20 cellular contexts compared by ENCODE assay signal in the genomic region with DNA sequence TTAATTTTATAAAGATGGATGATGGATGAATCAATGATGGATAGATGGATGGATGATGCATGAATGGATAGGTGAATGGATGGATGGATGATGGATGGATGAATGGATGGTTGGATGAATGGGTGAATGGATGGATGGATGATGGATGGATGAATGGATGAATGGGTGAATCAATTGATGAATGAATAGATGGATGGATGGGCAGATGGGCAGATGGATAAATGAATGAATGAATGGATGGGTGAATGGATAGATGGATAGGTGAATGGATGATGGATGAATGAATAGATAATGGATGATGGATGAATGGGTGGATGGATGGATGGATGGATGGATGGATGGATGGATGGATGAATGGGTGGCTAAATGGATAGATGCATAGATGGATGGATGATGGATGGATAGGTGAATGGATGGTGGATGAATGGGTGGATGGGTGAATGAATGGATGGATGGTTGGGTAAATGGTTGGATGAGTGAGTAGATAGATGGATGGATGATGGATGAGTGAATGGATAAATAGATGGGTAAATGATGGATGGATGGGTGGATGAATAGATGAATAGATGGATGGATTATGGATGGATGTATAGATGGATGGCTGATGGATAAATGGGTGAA. TPM values are rescaled to one million over a fixed set of nuclear protein-coding genes. Genes with fewer than 3 reads are reported as not detected.
DNase-seq lines count a peak whose midpoint lies in the region; ATAC-seq, FAIRE-seq and TF ChIP-seq lines count a peak whose summit lies in the region.
"Had no signal": no experiment of that assay in that cellular context is flagged by ENCODE, and none has a peak within 500 bp of the region (broad histone marks: within the 10 kb centered on the region; RNA-seq: fewer than 3 reads in every experiment).

No MANE protein-coding gene starts in this region.

- intact Hi-C loops in IMR-90 (cut with micrococcal nuclease) = no loop called here

- H2BK20ac ChIP-seq in IMR-90 (ENCODE audit: low read depth, low read length) = no peak overlapping the region

- no peak for TF ChIP-seq POLR2A in IMR-90 (IDR thresholded peaks at IDR 0.05; ENCODE audit: low read depth, low read length)

- no peak overlapping the region for H3K9ac ChIP-seq in IMR-90 (ENCODE audit: low read depth, low read length)
- H3K9ac ChIP-seq: KMS-11 had no signal

- no peak overlapping the region for H3K4me2 ChIP-seq in IMR-90 (ENCODE audit: low read depth, low read length)
- H3K4me2 ChIP-seq: KMS-11 had no signal

- H3K4me1 ChIP-seq in IMR-90 (ENCODE audit: control insufficient read depth, insufficient read depth, low read length) = no peaks in the 10 kb centered on the region
- H3K4me1 ChIP-seq: BE2C had no signal

- no peak overlapping the region for H4K8ac ChIP-seq in IMR-90 (ENCODE audit: low read depth in 2 of 2, low read length in 2 of 2)

- H3K27ac ChIP-seq in IMR-90 (ENCODE audit: insufficient read depth, low read length) = no peak overlapping the region
- H3K27ac ChIP-seq: HL-60, KMS-11 had no signal

- H3K56ac ChIP-seq in IMR-90 (ENCODE audit: extremely low read depth, insufficient read depth, low read length) = no peak overlapping the region

- no peaks in the 10 kb centered on the region for H3K79me1 ChIP-seq in IMR-90 (ENCODE audit: low read depth in 1 of 2, low read length in 2 of 2)

- peak overlapping the region; percentile 33 for H2BK5ac ChIP-seq in IMR-90 (ENCODE audit: low read depth, low read length, poor library complexity, severe bottlenecking)

- POLR2A ChIA-PET in IMR-90 (lab: Charles Lee; ENCODE audit: unreplicated experiment) = no interaction called here

- ATAC-seq in IMR-90 (ENCODE audit: low read depth) = no peak
- ATAC-seq: GM12878 had no signal

- H4K91ac ChIP-seq in IMR-90 (ENCODE audit: insufficient read depth, low read depth, low read length) = no peak overlapping the region

- H3K27me3 ChIP-seq in IMR-90 (ENCODE audit: control insufficient read depth, insufficient read depth, low read length) = peaks cover 12% of the 10 kb centered on the region
- H3K27me3 ChIP-seq: BE2C had no signal

- no peak overlapping the region for H2AK5ac ChIP-seq in IMR-90 (ENCODE audit: low read depth, low read length)

- no peak for TF ChIP-seq RAD21 in IMR-90 (IDR thresholded peaks at IDR 0.05; ENCODE audit: low read length)

- H2AK9ac ChIP-seq in IMR-90 (replicated peaks; ENCODE audit: low read depth, low read length, poor library complexity) = no peak overlapping the region

- no peaks in the 10 kb centered on the region for H4K20me1 ChIP-seq in IMR-90 (ENCODE audit: insufficient read depth, low read length)

- H3K9me1 ChIP-seq in IMR-90 (ENCODE audit: insufficient read depth, low read length) = no peaks in the 10 kb centered on the region

- CTCF ChIA-PET in IMR-90 (lab: Yijun Ruan, JAX) = no interaction called here

- no peak overlapping the region for H2BK120ac ChIP-seq in IMR-90 (ENCODE audit: low read depth, low read length)

- no peak overlapping the region for H3K14ac ChIP-seq in IMR-90 (replicated peaks; ENCODE audit: low read depth, low read length)

- no peak for TF ChIP-seq CTCF in IMR-90 (conservative IDR thresholded peaks at IDR 0.05; ENCODE audit: low read depth, low read length)

- H3K18ac ChIP-seq in IMR-90 (ENCODE audit: low read depth, low read length) = no peak overlapping the region

- H4K5ac ChIP-seq in IMR-90 (ENCODE audit: low read depth, low read length) = no peak overlapping the region

- no peak overlapping the region for H3K23ac ChIP-seq in IMR-90 (ENCODE audit: low read depth, low read length)

- H3K4ac ChIP-seq in IMR-90 (ENCODE audit: low read depth, low read length) = no peak overlapping the region

- no peak overlapping the region for H2AFZ ChIP-seq in IMR-90 (replicated peaks; ENCODE audit: low read length, poor library complexity)

- peak; percentile 48 for FAIRE-seq in urothelium cell line (lab: Jason Lieb, UNC)
- FAIRE-seq: A204.1, GM12878 had no signal

- no peak overlapping the region for H3K4me3 ChIP-seq in IMR-90 (ENCODE audit: insufficient read depth, low read depth, low read length)
- H3K4me3 ChIP-seq: GM12878 had no signal

- BruUV-seq in IMR-90 (replicated peaks; lab: Mats Ljungman, UMichigan) = no TSS peak

- H3K36me3 ChIP-seq in IMR-90 (ENCODE audit: control insufficient read depth, insufficient read depth, low read length) = no peaks in the 10 kb centered on the region
- H3K36me3 ChIP-seq: BE2C had no signal

- in situ Hi-C loops in IMR-90 (cut with MboI; ENCODE audit: low sequenced_read_pairs) = no loop called here

- H3K9me3 ChIP-seq in IMR-90 (ENCODE audit: control insufficient read depth, insufficient read depth, low read length) = no peaks in the 10 kb centered on the region
- H3K9me3 ChIP-seq: BE2C had no signal

- dilution Hi-C loops in IMR-90 (cut with HindIII; ENCODE audit: low sequenced_read_pairs, unreplicated experiment) = no loop called here

- no peak overlapping the region for H2BK15ac ChIP-seq in IMR-90 (ENCODE audit: low read depth, low read length)

- DNase-seq in IMR-90 = no peak
- no peak for DNase-seq in urothelium cell line (ENCODE audit: low spot score)
- DNase-seq in globus pallidus (ENCODE audit: low spot score) = no peak
- DNase-seq: ACHN; BE2C; C1 segment of cervical spinal cord; CD4-positive, CD25-positive, alpha-beta regulatory T cell; COR-L47; DMS 273 treated with DMSO at 0.1 percent for 48 hours; DMS53; DND-41; EL; GOT3; H9 had no signal

TF ChIP-seq in IMR-90, 13 proteins besides CTCF, POLR2A, EP300 and RAD21:
- TF ChIP-seq RCOR1 (IDR thresholded peaks at IDR 0.05; ENCODE audit: insufficient replicate concordance, low read length) = no peak
- TF ChIP-seq CHD1 (IDR thresholded peaks at IDR 0.05; ENCODE audit: low read depth, low read length) = no peak
TF ChIP-seq in IMR-90: peak in this region for 0.

RNA-seq across cellular contexts. Expression of gene ZNF579, which starts 12.8 kb away (rescaled TPM):
- total RNA-seq in IMR-90 (2012; rRNA removed) = 0.54 and 0.83 TPM in 2 replicates
- polyA plus RNA-seq in IMR-90 (2012; rRNA removed) = 9.0 and 10.7 TPM in 2 replicates
- 4.6 and 9.6 TPM in 2 replicates for polyA plus RNA-seq in IMR-90 (2012; cell fraction: cytosol; rRNA removed)
- 19.0 and 30.7 TPM in 2 replicates for polyA plus RNA-seq in IMR-90 (2012; cell fraction: nucleus; rRNA removed; ENCODE audit: low replicate concordance)

RNA-seq across cellular contexts. Expression of gene SBK3, which starts 22.5 kb away (rescaled TPM):
- 0.18 TPM in 1 of 2 replicates, not detected in the other for total RNA-seq in IMR-90 (2012; rRNA removed)
- 0.05 and 0.16 TPM in 2 replicates for polyA plus RNA-seq in IMR-90 (2012; rRNA removed)
- 0.08 TPM in 1 of 2 replicates, not detected in the other for polyA plus RNA-seq in IMR-90 (2012; cell fraction: cytosol; rRNA removed)
- polyA plus RNA-seq in IMR-90 (2012; cell fraction: nucleus; rRNA removed; ENCODE audit: low replicate concordance) = 0.15 and 0.35 TPM in 2 replicates
- total RNA-seq: CD4-positive, CD25-positive, alpha-beta regulatory T cell; CD8-positive, alpha-beta memory T cell; GM12878; HT1080 had no signal
- polyA plus RNA-seq: CD4-positive, CD25-positive, alpha-beta regulatory T cell; CD8-positive, alpha-beta memory T cell; GM12878 had no signal

RNA-seq across cellular contexts. Expression of gene SBK2, which starts 30.9 kb away (rescaled TPM):
- total RNA-seq in IMR-90 (2012; rRNA removed) = not detected in 2 replicates
- polyA plus RNA-seq in IMR-90 (2012; rRNA removed) = 0.30 and 0.48 TPM in 2 replicates
- 0.47 TPM in 1 of 2 replicates, not detected in the other for polyA plus RNA-seq in IMR-90 (2012; cell fraction: cytosol; rRNA removed)
- 3.7 and 5.3 TPM in 2 replicates for polyA plus RNA-seq in IMR-90 (2012; cell fraction: nucleus; rRNA removed; ENCODE audit: low replicate concordance)
- total RNA-seq: CD4-positive, CD25-positive, alpha-beta regulatory T cell; CD8-positive, alpha-beta memory T cell; GM12878; HT1080 had no signal
- polyA plus RNA-seq: CD4-positive, CD25-positive, alpha-beta regulatory T cell; CD8-positive, alpha-beta memory T cell; GM12878 had no signal

RNA-seq across cellular contexts. Expression of gene FIZ1, which starts 31.5 kb away (rescaled TPM):
- total RNA-seq in IMR-90 (2012; rRNA removed) = 0.83 and 1.3 TPM in 2 replicates
- polyA plus RNA-seq in IMR-90 (2012; rRNA removed) = 5.5 and 5.9 TPM in 2 replicates
- polyA plus RNA-seq in IMR-90 (2012; cell fraction: cytosol; rRNA removed) = 3.6 and 5.0 TPM in 2 replicates
- 12.9 and 19.2 TPM in 2 replicates for polyA plus RNA-seq in IMR-90 (2012; cell fraction: nucleus; rRNA removed; ENCODE audit: low replicate concordance)

RNA-seq across cellular contexts. Expression of gene ZNF524, which starts 32.3 kb away (rescaled TPM):
- total RNA-seq in IMR-90 (2012; rRNA removed) = 2.3 and 2.8 TPM in 2 replicates
- polyA plus RNA-seq in IMR-90 (2012; rRNA removed) = 6.6 and 8.0 TPM in 2 replicates
- 6.2 and 14.1 TPM in 2 replicates for polyA plus RNA-seq in IMR-90 (2012; cell fraction: cytosol; rRNA removed)
- 4.0 and 9.8 TPM in 2 replicates for polyA plus RNA-seq in IMR-90 (2012; cell fraction: nucleus; rRNA removed; ENCODE audit: low replicate concordance)
